ENCODE assay signal across 1 cellular context in genomic region chr7:23181684-23182553, GRCh38.
TF ChIP-seq lines count a peak whose summit lies in the region.

Gene NUP42, plus strand, starts transcription at chr7:23182048. Its CDS starts 38 bp downstream, at chr7:23182086.

TF ChIP-seq in HepG2, 621 proteins besides CTCF, POLR2A, EP300 and RAD21 (continued from another document and continues in another):
- TF ChIP-seq ETS1 (CRISPR knock-in tag; IDR thresholded peaks at IDR 0.05): no peak
- peak; percentile 94 for TF ChIP-seq ZFY (CRISPR knock-in tag; IDR thresholded peaks at IDR 0.05)
- peak; percentile 57; the same call in 1 of the 2 replicates for TF ChIP-seq RXRB (CRISPR knock-in tag; IDR thresholded peaks at IDR 0.05; ENCODE audit: borderline replicate concordance)
- TF ChIP-seq NFE2 (CRISPR knock-in tag; IDR thresholded peaks at IDR 0.05): no peak
- no peak for TF ChIP-seq CENPX (CRISPR knock-in tag; IDR thresholded peaks at IDR 0.05)
- peak; percentile 23 for TF ChIP-seq ZNF446 (CRISPR knock-in tag; IDR thresholded peaks at IDR 0.05)
- peak; percentile 91 for TF ChIP-seq ZBTB34 (CRISPR knock-in tag; IDR thresholded peaks at IDR 0.05)
- 0 out of 2 replicates have a peak, but pooled peaks have one; percentile 19 for TF ChIP-seq AKAP8 (CRISPR knock-in tag; IDR thresholded peaks at IDR 0.05)
- peak; percentile 82 for TF ChIP-seq MAX (IDR thresholded peaks at IDR 0.05)
- peak; percentile 98 for TF ChIP-seq KAT8 (CRISPR knock-in tag; IDR thresholded peaks at IDR 0.05)
- TF ChIP-seq ZFP82 (CRISPR knock-in tag; IDR thresholded peaks at IDR 0.05; ENCODE audit: borderline replicate concordance): no peak
- TF ChIP-seq HOXA7 (CRISPR knock-in tag; IDR thresholded peaks at IDR 0.05): no peak
- TF ChIP-seq PATZ1 (CRISPR knock-in tag; IDR thresholded peaks at IDR 0.05): peak; percentile 30; the same call in 1 of the 2 replicates
- peak; percentile 89; the same call in 1 of the 2 replicates for TF ChIP-seq AHR (CRISPR knock-in tag; IDR thresholded peaks at IDR 0.05)
- no peak; the same call in 1 of the 2 replicates for TF ChIP-seq PPARG (CRISPR knock-in tag; conservative IDR thresholded peaks at IDR 0.05)
- no peak; the same call in 1 of the 2 replicates for TF ChIP-seq RCOR2 (CRISPR knock-in tag; IDR thresholded peaks at IDR 0.05)
- no peak for TF ChIP-seq LCORL (IDR thresholded peaks at IDR 0.05)
- no peak for TF ChIP-seq LCORL (CRISPR knock-in tag; IDR thresholded peaks at IDR 0.05)
- TF ChIP-seq MLXIP (CRISPR knock-in tag; IDR thresholded peaks at IDR 0.05; ENCODE audit: borderline replicate concordance): no peak
- no peak for TF ChIP-seq ZNF879 (CRISPR knock-in tag; IDR thresholded peaks at IDR 0.05)
- TF ChIP-seq CENPT (CRISPR knock-in tag; IDR thresholded peaks at IDR 0.05; ENCODE audit: low read depth): no peak
- 0 out of 2 replicates have a peak, but pooled peaks have one; percentile 46 for TF ChIP-seq ZFP41 (CRISPR knock-in tag; IDR thresholded peaks at IDR 0.05; ENCODE audit: borderline replicate concordance)
- no peak for TF ChIP-seq ZNF557 (CRISPR knock-in tag; IDR thresholded peaks at IDR 0.05)
- peak; percentile 97; the same call in 1 of the 2 replicates for TF ChIP-seq SMAD1 (CRISPR knock-in tag; IDR thresholded peaks at IDR 0.05; ENCODE audit: borderline replicate concordance, low read depth)
- no peak for TF ChIP-seq HMG20A (CRISPR knock-in tag; IDR thresholded peaks at IDR 0.05; ENCODE audit: borderline replicate concordance)
- TF ChIP-seq THYN1 (CRISPR knock-in tag; IDR thresholded peaks at IDR 0.05; ENCODE audit: borderline replicate concordance, low read depth): 0 out of 2 replicates have a peak, but pooled peaks have one; percentile 78
- peak; percentile 66; the same call in 1 of the 2 replicates for TF ChIP-seq NR2F6 (IDR thresholded peaks at IDR 0.05)
- TF ChIP-seq NR2F6 (CRISPR knock-in tag; IDR thresholded peaks at IDR 0.05): peak; percentile 53
- TF ChIP-seq ZNF468 (CRISPR knock-in tag; IDR thresholded peaks at IDR 0.05): no peak
- peak; percentile 98 for TF ChIP-seq ASH2L (IDR thresholded peaks at IDR 0.05; ENCODE audit: insufficient read length, low read depth, low read length)
- TF ChIP-seq MXI1 (IDR thresholded peaks at IDR 0.05; ENCODE audit: borderline replicate concordance, low read depth, low read length): peak; percentile 93; the same call in 2 of the 3 replicates
- no peak for TF ChIP-seq ZNF746 (CRISPR knock-in tag; IDR thresholded peaks at IDR 0.05)
- no peak for TF ChIP-seq MATR3 (CRISPR knock-in tag; IDR thresholded peaks at IDR 0.05)
- peak; percentile 75; the same call in 1 of the 2 replicates for TF ChIP-seq SNAPC5 (CRISPR knock-in tag; IDR thresholded peaks at IDR 0.05; ENCODE audit: borderline replicate concordance)
- 0 out of 2 replicates have a peak, but pooled peaks have one; percentile 64 for TF ChIP-seq ZNF570 (CRISPR knock-in tag; IDR thresholded peaks at IDR 0.05; ENCODE audit: borderline replicate concordance)
- no peak for TF ChIP-seq ZNF207 (IDR thresholded peaks at IDR 0.05; ENCODE audit: borderline replicate concordance)
- no peak for TF ChIP-seq ZNF780A (CRISPR knock-in tag; IDR thresholded peaks at IDR 0.05)
- TF ChIP-seq NFKBIZ (CRISPR knock-in tag; IDR thresholded peaks at IDR 0.05): no peak; the same call in 1 of the 2 replicates
- no peak for TF ChIP-seq ZSCAN25 (CRISPR knock-in tag; IDR thresholded peaks at IDR 0.05)
- TF ChIP-seq ZNF101 (CRISPR knock-in tag; IDR thresholded peaks at IDR 0.05; ENCODE audit: borderline replicate concordance, low read depth): no peak
- no peak for TF ChIP-seq NFIB (CRISPR knock-in tag; IDR thresholded peaks at IDR 0.05; ENCODE audit: borderline replicate concordance)
- peak; percentile 79 for TF ChIP-seq GMEB2 (CRISPR knock-in tag; IDR thresholded peaks at IDR 0.05; ENCODE audit: low read depth)
- no peak for TF ChIP-seq HNRNPUL1 (IDR thresholded peaks at IDR 0.05; ENCODE audit: low read depth, low read length)
- 0 out of 2 replicates have a peak, but pooled peaks have one; percentile 25 for TF ChIP-seq ZNF20 (CRISPR knock-in tag; IDR thresholded peaks at IDR 0.05)
- TF ChIP-seq ZNF75D (CRISPR knock-in tag; IDR thresholded peaks at IDR 0.05; ENCODE audit: borderline replicate concordance): no peak
- peak; percentile 77 for TF ChIP-seq MEF2D (CRISPR knock-in tag; IDR thresholded peaks at IDR 0.05)
- TF ChIP-seq ZFX (CRISPR knock-in tag; IDR thresholded peaks at IDR 0.05; ENCODE audit: low read depth): peak; percentile 97
- peak; percentile 96; the same call in 1 of the 2 replicates for TF ChIP-seq ZNF354B (CRISPR knock-in tag; IDR thresholded peaks at IDR 0.05)
- 0 out of 2 replicates have a peak, but pooled peaks have one; percentile 65 for TF ChIP-seq ZNF761 (CRISPR knock-in tag; conservative IDR thresholded peaks at IDR 0.05)
- TF ChIP-seq NFYB (CRISPR knock-in tag; IDR thresholded peaks at IDR 0.05): peak; percentile 83
- peak; percentile 83 for TF ChIP-seq RBM39 (IDR thresholded peaks at IDR 0.05; ENCODE audit: low read depth, low read length, poor library complexity, severe bottlenecking)
- TF ChIP-seq ZNF317 (CRISPR knock-in tag; IDR thresholded peaks at IDR 0.05): 0 out of 2 replicates have a peak, but pooled peaks have one; percentile 58
- peak; percentile 55; the same call in 1 of the 2 replicates for TF ChIP-seq SSRP1 (CRISPR knock-in tag; IDR thresholded peaks at IDR 0.05)
- TF ChIP-seq ZGPAT (CRISPR knock-in tag; IDR thresholded peaks at IDR 0.05): peak; percentile 89
- TF ChIP-seq MTA1 (CRISPR knock-in tag; IDR thresholded peaks at IDR 0.05; ENCODE audit: borderline replicate concordance): peak; percentile 69; the same call in 1 of the 2 replicates
- no peak; the same call in 1 of the 2 replicates for TF ChIP-seq SAFB2 (CRISPR knock-in tag; IDR thresholded peaks at IDR 0.05; ENCODE audit: borderline replicate concordance, low read depth)
- peak; percentile 98 for TF ChIP-seq ZMYM4 (CRISPR knock-in tag; IDR thresholded peaks at IDR 0.05)
- peak; percentile 79; the same call in 1 of the 2 replicates for TF ChIP-seq ZNF607 (CRISPR knock-in tag; IDR thresholded peaks at IDR 0.05; ENCODE audit: borderline replicate concordance)
- 0 out of 2 replicates have a peak, but pooled peaks have one; percentile 41 for TF ChIP-seq RNF219 (CRISPR knock-in tag; IDR thresholded peaks at IDR 0.05)
- TF ChIP-seq TOPORS (CRISPR knock-in tag; IDR thresholded peaks at IDR 0.05): peak; percentile 95
